In genomic region chr12:127172857-127173256, GRCh38 we compare ENCODE assay signal across 2 cellular contexts.
TF ChIP-seq lines count a peak whose summit lies in the region.

No MANE protein-coding gene starts in this region.

TF ChIP-seq in IMR-90, 13 proteins besides CTCF, POLR2A, EP300 and RAD21:
- TF ChIP-seq, protein P1, sequence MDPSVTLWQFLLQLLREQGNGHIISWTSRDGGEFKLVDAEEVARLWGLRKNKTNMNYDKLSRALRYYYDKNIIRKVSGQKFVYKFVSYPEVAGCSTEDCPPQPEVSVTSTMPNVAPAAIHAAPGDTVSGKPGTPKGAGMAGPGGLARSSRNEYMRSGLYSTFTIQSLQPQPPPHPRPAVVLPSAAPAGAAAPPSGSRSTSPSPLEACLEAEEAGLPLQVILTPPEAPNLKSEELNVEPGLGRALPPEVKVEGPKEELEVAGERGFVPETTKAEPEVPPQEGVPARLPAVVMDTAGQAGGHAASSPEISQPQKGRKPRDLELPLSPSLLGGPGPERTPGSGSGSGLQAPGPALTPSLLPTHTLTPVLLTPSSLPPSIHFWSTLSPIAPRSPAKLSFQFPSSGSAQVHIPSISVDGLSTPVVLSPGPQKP (IDR thresholded peaks at IDR 0.05; ENCODE audit: borderline replicate concordance, low read depth, low read length), result no peak
- TF ChIP-seq CHD1 (IDR thresholded peaks at IDR 0.05; ENCODE audit: low read depth, low read length) (no peak), RCOR1 (IDR thresholded peaks at IDR 0.05; ENCODE audit: insufficient replicate concordance, low read length) (no peak), NFE2L2 (IDR thresholded peaks at IDR 0.05; ENCODE audit: low read depth, low read length) (no peak), MXI1 (IDR thresholded peaks at IDR 0.05; ENCODE audit: borderline replicate concordance, low read depth, low read length) (no peak), FOS (IDR thresholded peaks at IDR 0.05; ENCODE audit: low read depth, low read length) (no peak), RFX5 (IDR thresholded peaks at IDR 0.05; ENCODE audit: low read depth, low read length) (no peak), MAFK (IDR thresholded peaks at IDR 0.05; ENCODE audit: low read depth, low read length) (no peak), SMC3 (IDR thresholded peaks at IDR 0.05; ENCODE audit: low read depth, low read length) (no peak), MAZ (IDR thresholded peaks at IDR 0.05; ENCODE audit: borderline replicate concordance, low read depth, low read length) (no peak), CEBPB (IDR thresholded peaks at IDR 0.05; ENCODE audit: low read depth, low read length) (no peak), BHLHE40 (IDR thresholded peaks at IDR 0.05; ENCODE audit: low read depth, low read length) (no peak)
- TF ChIP-seq, protein P2, sequence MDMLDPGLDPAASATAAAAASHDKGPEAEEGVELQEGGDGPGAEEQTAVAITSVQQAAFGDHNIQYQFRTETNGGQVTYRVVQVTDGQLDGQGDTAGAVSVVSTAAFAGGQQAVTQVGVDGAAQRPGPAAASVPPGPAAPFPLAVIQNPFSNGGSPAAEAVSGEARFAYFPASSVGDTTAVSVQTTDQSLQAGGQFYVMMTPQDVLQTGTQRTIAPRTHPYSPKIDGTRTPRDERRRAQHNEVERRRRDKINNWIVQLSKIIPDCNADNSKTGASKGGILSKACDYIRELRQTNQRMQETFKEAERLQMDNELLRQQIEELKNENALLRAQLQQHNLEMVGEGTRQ (IDR thresholded peaks at IDR 0.05; ENCODE audit: low read depth, low read length), result no peak

TF ChIP-seq in HepG2, 621 proteins besides CTCF, POLR2A, EP300 and RAD21:
- TF ChIP-seq POGZ (CRISPR knock-in tag; IDR thresholded peaks at IDR 0.05), result no peak
- no peak for TF ChIP-seq ZNF564 (CRISPR knock-in tag; IDR thresholded peaks at IDR 0.05)
- TF ChIP-seq LCORL (IDR thresholded peaks at IDR 0.05), result no peak
- no peak for TF ChIP-seq LCORL (CRISPR knock-in tag; IDR thresholded peaks at IDR 0.05)
- TF ChIP-seq ZBTB14 (CRISPR knock-in tag; IDR thresholded peaks at IDR 0.05), result no peak
- TF ChIP-seq, protein P3, sequence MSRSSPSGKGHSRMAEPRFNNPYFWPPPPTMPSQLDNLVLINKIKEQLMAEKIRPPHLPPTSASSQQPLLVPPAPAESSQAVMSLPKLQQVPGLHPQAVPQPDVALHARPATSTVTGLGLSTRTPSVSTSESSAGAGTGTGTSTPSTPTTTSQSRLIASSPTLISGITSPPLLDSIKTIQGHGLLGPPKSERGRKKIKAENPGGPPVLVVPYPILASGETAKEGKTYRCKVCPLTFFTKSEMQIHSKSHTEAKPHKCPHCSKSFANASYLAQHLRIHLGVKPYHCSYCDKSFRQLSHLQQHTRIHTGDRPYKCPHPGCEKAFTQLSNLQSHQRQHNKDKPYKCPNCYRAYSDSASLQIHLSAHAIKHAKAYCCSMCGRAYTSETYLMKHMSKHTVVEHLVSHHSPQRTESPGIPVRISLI (CRISPR knock-in tag; IDR thresholded peaks at IDR 0.05; ENCODE audit: borderline replicate concordance), result no peak
- no peak for TF ChIP-seq ZNF382 (CRISPR knock-in tag; IDR thresholded peaks at IDR 0.05; ENCODE audit: borderline replicate concordance)
- TF ChIP-seq ZNF781 (CRISPR knock-in tag; IDR thresholded peaks at IDR 0.05; ENCODE audit: borderline replicate concordance, not compliant biosample characterization), result no peak
- TF ChIP-seq, protein P4, sequence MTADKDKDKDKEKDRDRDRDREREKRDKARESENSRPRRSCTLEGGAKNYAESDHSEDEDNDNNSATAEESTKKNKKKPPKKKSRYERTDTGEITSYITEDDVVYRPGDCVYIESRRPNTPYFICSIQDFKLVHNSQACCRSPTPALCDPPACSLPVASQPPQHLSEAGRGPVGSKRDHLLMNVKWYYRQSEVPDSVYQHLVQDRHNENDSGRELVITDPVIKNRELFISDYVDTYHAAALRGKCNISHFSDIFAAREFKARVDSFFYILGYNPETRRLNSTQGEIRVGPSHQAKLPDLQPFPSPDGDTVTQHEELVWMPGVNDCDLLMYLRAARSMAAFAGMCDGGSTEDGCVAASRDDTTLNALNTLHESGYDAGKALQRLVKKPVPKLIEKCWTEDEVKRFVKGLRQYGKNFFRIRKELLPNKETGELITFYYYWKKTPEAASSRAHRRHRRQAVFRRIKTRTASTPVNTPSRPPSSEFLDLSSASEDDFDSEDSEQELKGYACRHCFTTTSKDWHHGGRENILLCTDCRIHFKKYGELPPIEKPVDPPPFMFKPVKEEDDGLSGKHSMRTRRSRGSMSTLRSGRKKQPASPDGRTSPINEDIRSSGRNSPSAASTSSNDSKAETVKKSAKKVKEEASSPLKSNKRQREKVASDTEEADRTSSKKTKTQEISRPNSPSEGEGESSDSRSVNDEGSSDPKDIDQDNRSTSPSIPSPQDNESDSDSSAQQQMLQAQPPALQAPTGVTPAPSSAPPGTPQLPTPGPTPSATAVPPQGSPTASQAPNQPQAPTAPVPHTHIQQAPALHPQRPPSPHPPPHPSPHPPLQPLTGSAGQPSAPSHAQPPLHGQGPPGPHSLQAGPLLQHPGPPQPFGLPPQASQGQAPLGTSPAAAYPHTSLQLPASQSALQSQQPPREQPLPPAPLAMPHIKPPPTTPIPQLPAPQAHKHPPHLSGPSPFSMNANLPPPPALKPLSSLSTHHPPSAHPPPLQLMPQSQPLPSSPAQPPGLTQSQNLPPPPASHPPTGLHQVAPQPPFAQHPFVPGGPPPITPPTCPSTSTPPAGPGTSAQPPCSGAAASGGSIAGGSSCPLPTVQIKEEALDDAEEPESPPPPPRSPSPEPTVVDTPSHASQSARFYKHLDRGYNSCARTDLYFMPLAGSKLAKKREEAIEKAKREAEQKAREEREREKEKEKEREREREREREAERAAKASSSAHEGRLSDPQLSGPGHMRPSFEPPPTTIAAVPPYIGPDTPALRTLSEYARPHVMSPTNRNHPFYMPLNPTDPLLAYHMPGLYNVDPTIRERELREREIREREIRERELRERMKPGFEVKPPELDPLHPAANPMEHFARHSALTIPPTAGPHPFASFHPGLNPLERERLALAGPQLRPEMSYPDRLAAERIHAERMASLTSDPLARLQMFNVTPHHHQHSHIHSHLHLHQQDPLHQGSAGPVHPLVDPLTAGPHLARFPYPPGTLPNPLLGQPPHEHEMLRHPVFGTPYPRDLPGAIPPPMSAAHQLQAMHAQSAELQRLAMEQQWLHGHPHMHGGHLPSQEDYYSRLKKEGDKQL (CRISPR knock-in tag; IDR thresholded peaks at IDR 0.05; ENCODE audit: low read depth), result no peak
- TF ChIP-seq, protein P5, sequence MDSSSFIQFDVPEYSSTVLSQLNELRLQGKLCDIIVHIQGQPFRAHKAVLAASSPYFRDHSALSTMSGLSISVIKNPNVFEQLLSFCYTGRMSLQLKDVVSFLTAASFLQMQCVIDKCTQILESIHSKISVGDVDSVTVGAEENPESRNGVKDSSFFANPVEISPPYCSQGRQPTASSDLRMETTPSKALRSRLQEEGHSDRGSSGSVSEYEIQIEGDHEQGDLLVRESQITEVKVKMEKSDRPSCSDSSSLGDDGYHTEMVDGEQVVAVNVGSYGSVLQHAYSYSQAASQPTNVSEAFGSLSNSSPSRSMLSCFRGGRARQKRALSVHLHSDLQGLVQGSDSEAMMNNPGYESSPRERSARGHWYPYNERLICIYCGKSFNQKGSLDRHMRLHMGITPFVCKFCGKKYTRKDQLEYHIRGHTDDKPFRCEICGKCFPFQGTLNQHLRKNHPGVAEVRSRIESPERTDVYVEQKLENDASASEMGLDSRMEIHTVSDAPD (CRISPR knock-in tag; IDR thresholded peaks at IDR 0.05), result no peak
- no peak for TF ChIP-seq ZBTB43 (CRISPR knock-in tag; conservative IDR thresholded peaks at IDR 0.05)
- TF ChIP-seq CEBPZ (IDR thresholded peaks at IDR 0.05; ENCODE audit: low read length), result no peak
- TF ChIP-seq ZFP36L2 (CRISPR knock-in tag; IDR thresholded peaks at IDR 0.05), result no peak
- no peak for TF ChIP-seq NCOA2 (CRISPR knock-in tag; IDR thresholded peaks at IDR 0.05)
- no peak for TF ChIP-seq ZSCAN9 (CRISPR knock-in tag; IDR thresholded peaks at IDR 0.05; ENCODE audit: borderline replicate concordance)
- TF ChIP-seq RFXANK (CRISPR knock-in tag; IDR thresholded peaks at IDR 0.05), result no peak
- TF ChIP-seq KAT8 (CRISPR knock-in tag; IDR thresholded peaks at IDR 0.05), result no peak
- TF ChIP-seq SOX5 (CRISPR knock-in tag; IDR thresholded peaks at IDR 0.05; ENCODE audit: borderline replicate concordance), result no peak
- no peak for TF ChIP-seq FOXK2 (IDR thresholded peaks at IDR 0.05)
